In genomic region chr16:19696312-19696711, GRCh38 we compare ENCODE assay signal across 9 cellular contexts. TPM values are rescaled to one million over a fixed set of nuclear protein-coding genes. Genes with fewer than 3 reads are reported as not detected.
DNase-seq lines count a peak whose midpoint lies in the region; ATAC-seq, FAIRE-seq and TF ChIP-seq lines count a peak whose summit lies in the region.
"Had no signal": no experiment of that assay in that cellular context is flagged by ENCODE, and none has a peak within 500 bp of the region (broad histone marks: within the 10 kb centered on the region; RNA-seq: fewer than 3 reads in every experiment).

No MANE protein-coding gene starts in this region.

- H3K4me3 ChIP-seq in IMR-90 (ENCODE audit: insufficient read depth, low read depth, low read length): no peak overlapping the region
- no peak overlapping the region for H3K4me3 ChIP-seq in astrocyte (ENCODE audit: insufficient read depth, low read depth, low read length)
- H3K4me3 ChIP-seq in neural progenitor cell: no peak overlapping the region

- TF ChIP-seq POLR2A in IMR-90 (IDR thresholded peaks at IDR 0.05; ENCODE audit: low read depth, low read length): no peak

- H2AK9ac ChIP-seq in IMR-90 (replicated peaks; ENCODE audit: low read depth, low read length, poor library complexity): no peak overlapping the region

- dilution Hi-C loops in IMR-90 (cut with HindIII; ENCODE audit: low sequenced_read_pairs, unreplicated experiment): no loop called here

- H3K18ac ChIP-seq in IMR-90 (ENCODE audit: low read depth, low read length): no peak overlapping the region

- H3K9me1 ChIP-seq in IMR-90 (ENCODE audit: insufficient read depth, low read length): peaks cover 25% of the 10 kb centered on the region; the same call in 1 of the 2 replicates

- H3K27ac ChIP-seq in IMR-90 (ENCODE audit: insufficient read depth, low read length): peak overlapping the region; percentile 52; the same call in 1 of the 2 replicates
- peak overlapping the region; percentile 61 for H3K27ac ChIP-seq in astrocyte (ENCODE audit: low read depth, low read length)
- no peak overlapping the region for H3K27ac ChIP-seq in neural progenitor cell

- CTCF ChIA-PET in IMR-90 (lab: Yijun Ruan, JAX): interaction anchor here (0.7 to 1.3 kb wide), 2 partner anchors 97 to 165 kb away, joined by 3 to 5 read pairs; no protein-coding TSS in a partner anchor

- ATAC-seq in IMR-90 (ENCODE audit: low read depth): peak; percentile 61
- no peak for ATAC-seq in HG03097 (IDR thresholded peaks at IDR 0.05; ENCODE audit: low FRiP score, unreplicated experiment)

- no peak overlapping the region for H4K91ac ChIP-seq in IMR-90 (ENCODE audit: insufficient read depth, low read depth, low read length)

- H2BK20ac ChIP-seq in IMR-90 (ENCODE audit: low read depth, low read length): no peak overlapping the region

- no peak for TF ChIP-seq RAD21 in IMR-90 (IDR thresholded peaks at IDR 0.05; ENCODE audit: low read length)

- H2AK5ac ChIP-seq in IMR-90 (ENCODE audit: low read depth, low read length): 0 out of 2 replicates have a peak overlapping the region, but pooled peaks have one; percentile 16

- H2BK5ac ChIP-seq in IMR-90 (ENCODE audit: low read depth, low read length, poor library complexity, severe bottlenecking): no peak overlapping the region

- DNase-seq in IMR-90: peak; percentile 88
- DNase-seq in SK-MEL-5 (ENCODE audit: low read depth, low spot score): peak; percentile 77
- DNase-seq in astrocyte (ENCODE audit: low read depth): peak; percentile 89
- DNase-seq in hepatic stellate cell (ENCODE audit: low spot score): peak; percentile 88
- DNase-seq in stimulated activated CD4-positive, alpha-beta T cell treated with anti-CD3 and anti-CD28 coated beads, TNF-alpha, amount 100 ng/mL, for 24 hours (ENCODE audit: low read depth in 3 of 3): peak in 2 of 3 experiments; percentile 19 to 34
- DNase-seq in neural progenitor cell (ENCODE audit: low spot score): no peak
- no peak for DNase-seq in HTR-8/SVneo (ENCODE audit: insufficient read length, low spot score)
- DNase-seq: activated B cell treated with CpG ODN at 0.5 μM for 24 hours had no signal

- H3K36me3 Mint-ChIP-seq in astrocyte (ENCODE audit: low read depth, unreplicated experiment) (peaks cover 16% of the 10 kb centered on the region), neural progenitor cell (peaks cover 42% of the 10 kb centered on the region)

- H3K4me1 Mint-ChIP-seq in astrocyte (ENCODE audit: low read depth, unreplicated experiment): peaks cover 28% of the 10 kb centered on the region
- H3K4me1 Mint-ChIP-seq in neural progenitor cell: no peaks in the 10 kb centered on the region
- H3K4me1 Mint-ChIP-seq: activated B cell treated with CpG ODN at 0.5 μM for 24 hours had no signal

- in situ Hi-C loops in IMR-90 (cut with MboI; ENCODE audit: low sequenced_read_pairs) (no loop called here), SK-MEL-5 (cut with HindIII; ENCODE audit: low pct_unique_long_range_greater_than_20kb, low sequenced_read_pairs) (no loop called here)

- peaks cover 39% of the 10 kb centered on the region for H3K36me3 ChIP-seq in IMR-90 (ENCODE audit: control insufficient read depth, insufficient read depth, low read length)
- H3K36me3 ChIP-seq in astrocyte (ENCODE audit: insufficient read depth, low read length): peaks cover 10% of the 10 kb centered on the region
- no peaks in the 10 kb centered on the region for H3K36me3 ChIP-seq in neural progenitor cell

- H3K9me3 Mint-ChIP-seq in astrocyte (ENCODE audit: unreplicated experiment) (no peaks in the 10 kb centered on the region), neural progenitor cell (no peaks in the 10 kb centered on the region)
- H3K9me3 Mint-ChIP-seq: activated B cell treated with CpG ODN at 0.5 μM for 24 hours had no signal

- H3K4me1 ChIP-seq in IMR-90 (ENCODE audit: control insufficient read depth, insufficient read depth, low read length): peaks cover 17% of the 10 kb centered on the region
- peaks cover 42% of the 10 kb centered on the region for H3K4me1 ChIP-seq in astrocyte (ENCODE audit: insufficient read depth, low read length)
- H3K4me1 ChIP-seq in neural progenitor cell: no peaks in the 10 kb centered on the region

- H3K9ac ChIP-seq in IMR-90 (ENCODE audit: low read depth, low read length) (no peak overlapping the region), astrocyte (ENCODE audit: low read length) (peak overlapping the region; percentile 66), neural progenitor cell (no peak overlapping the region)

- H3F3A ChIP-seq in neural progenitor cell (ENCODE audit: low read depth): no peaks in the 10 kb centered on the region

- H3K9me3 ChIP-seq in IMR-90 (ENCODE audit: control insufficient read depth, insufficient read depth, low read length): no peaks in the 10 kb centered on the region
- H3K9me3 ChIP-seq in astrocyte (ENCODE audit: insufficient read depth, low read depth, low read length): no peaks in the 10 kb centered on the region
- no peaks in the 10 kb centered on the region for H3K9me3 ChIP-seq in neural progenitor cell (ENCODE audit: low read depth)

- H3K56ac ChIP-seq in IMR-90 (ENCODE audit: extremely low read depth, insufficient read depth, low read length): no peak overlapping the region

- FAIRE-seq in astrocyte (lab: Jason Lieb, UNC): no peak
- FAIRE-seq in HTR-8/SVneo (lab: Jason Lieb, UNC): no peak

- H3K27me3 Mint-ChIP-seq in astrocyte (ENCODE audit: low read depth, unreplicated experiment) (no peaks in the 10 kb centered on the region), neural progenitor cell (ENCODE audit: insufficient read depth, low read depth) (no peaks in the 10 kb centered on the region)
- H3K27me3 Mint-ChIP-seq: activated B cell treated with CpG ODN at 0.5 μM for 24 hours had no signal

- H3K27me3 ChIP-seq in IMR-90 (ENCODE audit: control insufficient read depth, insufficient read depth, low read length) (no peaks in the 10 kb centered on the region), astrocyte (ENCODE audit: insufficient read depth, low read length) (no peaks in the 10 kb centered on the region), neural progenitor cell (no peaks in the 10 kb centered on the region)

- H3K79me2 ChIP-seq in astrocyte (ENCODE audit: insufficient read depth, low read length): peaks cover 7% of the 10 kb centered on the region
- peaks cover 6% of the 10 kb centered on the region for H3K79me2 ChIP-seq in neural progenitor cell (ENCODE audit: low read depth)

- H2AFZ ChIP-seq in IMR-90 (replicated peaks; ENCODE audit: low read length, poor library complexity): no peak overlapping the region
- no peak overlapping the region for H2AFZ ChIP-seq in astrocyte (ENCODE audit: low read depth, low read length)
- no peak overlapping the region for H2AFZ ChIP-seq in neural progenitor cell (replicated peaks)

- BruUV-seq in IMR-90 (replicated peaks; lab: Mats Ljungman, UMichigan): no TSS peak

- H3K4me3 Mint-ChIP-seq in astrocyte (ENCODE audit: unreplicated experiment): peak overlapping the region; percentile 40
- no peak overlapping the region for H3K4me3 Mint-ChIP-seq in neural progenitor cell
- H3K4me3 Mint-ChIP-seq: activated B cell treated with CpG ODN at 0.5 μM for 24 hours had no signal

- no peak overlapping the region for H2BK120ac ChIP-seq in IMR-90 (ENCODE audit: low read depth, low read length)

- H3K23ac ChIP-seq in IMR-90 (ENCODE audit: low read depth, low read length): no peak overlapping the region

- POLR2A ChIA-PET in IMR-90 (lab: Charles Lee; ENCODE audit: unreplicated experiment): no interaction called here

- 83% methylated on average over 1 of the region's 10 CpGs; no CpG with 5 or more reads in 1 of the 2 experiments for WGBS in IMR-90 (ENCODE audit: extremely low coverage in 2 of 2, insufficient read length in 1 of 2), 2 experiments

- no peak overlapping the region for H3K4me2 ChIP-seq in IMR-90 (ENCODE audit: low read depth, low read length)
- H3K4me2 ChIP-seq in astrocyte (ENCODE audit: low read length): peak overlapping the region; percentile 43
- H3K4me2 ChIP-seq in neural progenitor cell: no peak overlapping the region

- no peak overlapping the region for H4K8ac ChIP-seq in IMR-90 (ENCODE audit: low read depth in 2 of 2, low read length in 2 of 2)

- no peak overlapping the region for H3K14ac ChIP-seq in IMR-90 (replicated peaks; ENCODE audit: low read depth, low read length)

- H4K20me1 ChIP-seq in IMR-90 (ENCODE audit: insufficient read depth, low read length) (no peaks in the 10 kb centered on the region), astrocyte (ENCODE audit: insufficient read depth, low read length) (peaks cover 15% of the 10 kb centered on the region), neural progenitor cell (ENCODE audit: low read depth) (peaks cover 4% of the 10 kb centered on the region)

- peaks cover 18 to 32% of the 10 kb centered on the region in 2 experiments; a peak in 3 of 4 replicates for H3K79me1 ChIP-seq in IMR-90 (ENCODE audit: low read depth in 1 of 2, low read length in 2 of 2)

- peak overlapping the region; percentile 59 for H3K27ac Mint-ChIP-seq in astrocyte (ENCODE audit: unreplicated experiment)
- no peak overlapping the region for H3K27ac Mint-ChIP-seq in neural progenitor cell
- H3K27ac Mint-ChIP-seq: activated B cell treated with CpG ODN at 0.5 μM for 24 hours had no signal

- intact Hi-C loops in IMR-90 (cut with micrococcal nuclease): no loop called here

- H2BK15ac ChIP-seq in IMR-90 (ENCODE audit: low read depth, low read length): no peak overlapping the region

- TF ChIP-seq CTCF in IMR-90 (conservative IDR thresholded peaks at IDR 0.05; ENCODE audit: low read depth, low read length) (no peak), astrocyte (IDR thresholded peaks at IDR 0.05; ENCODE audit: insufficient read depth, low read depth, low read length) (no peak), neural progenitor cell (IDR thresholded peaks at IDR 0.05) (no peak)

- no peak overlapping the region for H4K5ac ChIP-seq in IMR-90 (ENCODE audit: low read depth, low read length)

- H3K4ac ChIP-seq in IMR-90 (ENCODE audit: low read depth, low read length): no peak overlapping the region

RNA-seq across cellular contexts. Expression of gene KNOP1, which starts 21.7 kb away (rescaled TPM):
- 8.4 and 10.6 TPM in 2 replicates for total RNA-seq in IMR-90 (2012; rRNA removed)
- polyA plus RNA-seq in IMR-90 (2012; rRNA removed): 6.9 and 7.0 TPM in 2 replicates
- polyA plus RNA-seq in IMR-90 (2012; cell fraction: cytosol; rRNA removed): 2.2 and 6.1 TPM in 2 replicates
- polyA plus RNA-seq in IMR-90 (2012; cell fraction: nucleus; rRNA removed; ENCODE audit: low replicate concordance): 1.4 and 4.3 TPM in 2 replicates
- 29.5 and 34.8 TPM in 2 replicates for total RNA-seq in SK-MEL-5 (2014; rRNA removed; shearing (Covaris generic))
- 36.7 and 46.0 TPM in 2 replicates for polyA plus RNA-seq in SK-MEL-5 (2015; cell fraction: cytosol; rRNA removed)
- 19.6 and 25.2 TPM in 2 replicates for polyA plus RNA-seq in SK-MEL-5 (2015; cell fraction: nucleus; rRNA removed)
- 22.7 and 22.9 TPM in 2 replicates for total RNA-seq in astrocyte
- total RNA-seq in neural progenitor cell (ENCODE audit: low replicate concordance): 126 and 130 TPM in 2 replicates

RNA-seq across cellular contexts. Expression of gene IQCK, which starts 21.8 kb away (rescaled TPM):
- total RNA-seq in IMR-90 (2012; rRNA removed): 4.2 and 5.4 TPM in 2 replicates
- 4.1 and 4.2 TPM in 2 replicates for polyA plus RNA-seq in IMR-90 (2012; rRNA removed)
- 3.7 and 6.6 TPM in 2 replicates for polyA plus RNA-seq in IMR-90 (2012; cell fraction: cytosol; rRNA removed)
- polyA plus RNA-seq in IMR-90 (2012; cell fraction: nucleus; rRNA removed; ENCODE audit: low replicate concordance): 6.1 and 9.2 TPM in 2 replicates
- 5.3 and 6.1 TPM in 2 replicates for total RNA-seq in SK-MEL-5 (2014; rRNA removed; shearing (Covaris generic))
- 5.7 and 5.9 TPM in 2 replicates for polyA plus RNA-seq in SK-MEL-5 (2015; cell fraction: cytosol; rRNA removed)
- 7.5 and 12.3 TPM in 2 replicates for polyA plus RNA-seq in SK-MEL-5 (2015; cell fraction: nucleus; rRNA removed)
- 5.9 and 7.9 TPM in 2 replicates for total RNA-seq in astrocyte
- total RNA-seq in neural progenitor cell (ENCODE audit: low replicate concordance): 22.1 and 25.3 TPM in 2 replicates

Comparison
In these comparisons a context has a peak if more than half of its experiments do, and no peak if none do; other contexts are left out.
1. DNase-seq: peak in IMR-90 (single experiment), SK-MEL-5 (single experiment), astrocyte (single experiment), hepatic stellate cell (single experiment) and stimulated activated CD4-positive, alpha-beta T cell treated with anti-CD3 and anti-CD28 coated beads, TNF-alpha, amount 100 ng/mL, for 24 hours (2 of 3); none in neural progenitor cell (single experiment) and HTR-8/SVneo (single experiment).